ENCODE assay signal across 25 cellular contexts in the genomic region with DNA sequence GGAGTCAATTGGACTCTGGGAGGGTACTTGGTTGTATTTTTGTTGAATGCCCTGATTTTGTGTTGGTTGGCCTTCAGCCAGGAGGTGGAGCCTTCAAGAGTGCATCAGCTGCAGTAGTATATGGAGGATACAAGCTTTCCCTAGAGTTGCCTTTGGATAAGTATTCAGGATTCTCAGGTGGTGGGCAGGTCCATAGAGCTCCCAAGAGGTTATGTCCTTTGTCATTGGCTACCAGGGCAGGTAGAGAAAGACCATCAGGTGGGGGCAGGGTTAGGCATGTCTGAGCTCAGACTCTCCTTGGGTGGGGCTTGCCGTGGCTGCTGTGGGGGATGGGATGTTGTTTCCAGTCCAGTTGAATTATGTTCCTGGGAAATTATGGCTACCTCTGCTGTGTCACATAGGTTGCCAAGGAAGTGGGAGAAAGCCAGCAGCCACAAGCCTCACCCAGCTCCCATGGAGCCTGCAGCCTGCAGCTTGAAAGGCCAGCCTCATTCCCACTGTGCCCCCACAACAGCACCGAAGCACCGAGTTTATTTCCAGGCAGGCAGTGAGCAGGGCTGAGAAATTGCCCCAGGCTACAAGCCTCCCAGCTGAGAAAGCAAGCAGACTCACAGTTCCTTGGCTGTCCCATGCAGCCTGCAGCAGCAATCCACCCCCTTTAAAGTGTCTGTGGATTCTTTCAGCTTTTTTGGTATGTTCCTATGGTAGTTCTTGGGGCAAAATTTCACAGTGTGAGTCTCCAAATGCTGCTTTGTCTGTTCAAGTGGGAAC. TPM values are rescaled to one million over a fixed set of nuclear protein-coding genes. Genes with fewer than 3 reads are reported as not detected.
A peak's percentile ranks its signal among the peaks of the same experiment; 100 is the strongest.
DNase-seq lines count a peak whose midpoint lies in the region; ATAC-seq, FAIRE-seq and TF ChIP-seq lines count a peak whose summit lies in the region.
"Had no signal": no experiment of that assay in that cellular context is flagged by ENCODE, and none has a peak within 500 bp of the region (broad histone marks: within the 10 kb centered on the region; RNA-seq: fewer than 3 reads in every experiment).

No MANE protein-coding gene starts in this region.

- H3K79me2 ChIP-seq in keratinocyte (ENCODE audit: control insufficient read depth, insufficient read depth, low read length), result no peaks in the 10 kb centered on the region

- DNase-seq in DMS153 treated with DMSO at 0.1 percent for 48 hours (lab: John Stamatoyannopoulos, UW; ENCODE audit: unreplicated experiment) (peak; percentile 48), NCI-H146 treated with DMSO at 0.1 percent for 48 hours (lab: John Stamatoyannopoulos, UW; ENCODE audit: unreplicated experiment) (peak; percentile 85), breast epithelium (ENCODE audit: low spot score in 2 of 2) (peak in 1 of 2 donors; percentile 38), keratinocyte (ENCODE audit: low read depth, low spot score) (no peak)
- no peak for DNase-seq in stimulated activated naive B cell treated with anti-CD40 and anti-IgM and Interleukin-4, amounts not matched to agents 10 μg/mL and 1 μg/mL and 100 μg/mL, for 72 hours
- DNase-seq: activated CD4-positive, alpha-beta T cell treated with anti-CD3 and anti-CD28 coated beads for 1 hour; activated CD8-positive, alpha-beta memory T cell treated with anti-CD3 and anti-CD28 coated beads for 24 hours; activated T-cell treated with anti-CD3 and anti-CD28 coated beads, Interleukin-2, amount 50 U/mL, for 72 hours; hippocampal formation; KBM-7; kidney; MV-4-11; naive B cell; NCI-H1930; NCI-H524; pancreas; sigmoid colon had no signal

- 80% methylated on average over 1 of the region's 3 CpGs; no CpG with 5 or more reads in 1 of the 2 donors for WGBS in gastroesophageal sphincter (ENCODE audit: low coverage in 1 of 2), 2 donors

- no peaks in the 10 kb centered on the region for H3K9me1 ChIP-seq in keratinocyte (ENCODE audit: control insufficient read depth, extremely low read depth, insufficient read depth, low read length)

- H3K27ac ChIP-seq in breast epithelium (peak overlapping the region; percentile 55 to 62), keratinocyte (ENCODE audit: control insufficient read depth, insufficient read depth, low read length) (no peak overlapping the region), gastroesophageal sphincter (no peak overlapping the region)
- H3K27ac ChIP-seq: BLaER1 treated with 17β-estradiol and CSF1 and Interleukin-3, amounts not matched to agents 10 nM and 100 nM; pancreas; sigmoid colon had no signal

- TF ChIP-seq POLR2A in breast epithelium (IDR thresholded peaks at IDR 0.05) (no peak), gastroesophageal sphincter (IDR thresholded peaks at IDR 0.05) (no peak)

- ATAC-seq in HG03135 (IDR thresholded peaks at IDR 0.05; ENCODE audit: unreplicated experiment) (no peak), gastroesophageal sphincter (no peak), HG02885 (IDR thresholded peaks at IDR 0.05; ENCODE audit: poor library complexity, unreplicated experiment) (no peak)
- no peak for ATAC-seq in stimulated activated naive B cell treated with anti-CD40 and anti-IgM and Interleukin-4, amounts not matched to agents 10 μg/mL and 1 μg/mL and 100 μg/mL, for 72 hours (replicated peaks)
- ATAC-seq: activated naive CD4-positive, alpha-beta T cell treated with anti-CD3 and anti-CD28 coated beads, Interleukin-2, amount 50 U/mL, for 72 hours; activated T-cell treated with anti-CD3 and anti-CD28 coated beads, Interleukin-2, amount 50 U/mL, for 72 hours; pancreas had no signal

- H3K9me3 ChIP-seq in breast epithelium (no peaks in the 10 kb centered on the region), keratinocyte (ENCODE audit: control insufficient read depth, low read depth, low read length) (no peaks in the 10 kb centered on the region), gastroesophageal sphincter (no peaks in the 10 kb centered on the region)
- H3K9me3 ChIP-seq: BLaER1 treated with 17β-estradiol and CSF1 and Interleukin-3, amounts not matched to agents 10 nM and 100 nM; pancreas; sigmoid colon had no signal

- H3K9me3 Mint-ChIP-seq in stimulated activated naive B cell treated with anti-CD40 and anti-IgM and Interleukin-4, amounts not matched to agents 10 μg/mL and 1 μg/mL and 100 μg/mL, for 72 hours, result peaks cover 5 to 6% of the 10 kb centered on the region in 2 donors

- H3K27ac Mint-ChIP-seq in stimulated activated naive B cell treated with anti-CD40 and anti-IgM and Interleukin-4, amounts not matched to agents 10 μg/mL and 1 μg/mL and 100 μg/mL, for 72 hours, result no peak overlapping the region
- H3K27ac Mint-ChIP-seq: activated naive CD4-positive, alpha-beta T cell treated with anti-CD3 and anti-CD28 coated beads, Interleukin-2, amount 50 U/mL, for 72 hours; activated T-cell treated with anti-CD3 and anti-CD28 coated beads, Interleukin-2, amount 50 U/mL, for 72 hours; memory B cell had no signal

- H2AFZ ChIP-seq in keratinocyte (ENCODE audit: control insufficient read depth, low read length), result peak overlapping the region; percentile 58

- no peaks in the 10 kb centered on the region for H3K36me3 ChIP-seq in breast epithelium
- no peaks in the 10 kb centered on the region for H3K36me3 ChIP-seq in keratinocyte (ENCODE audit: control insufficient read depth in 2 of 2, extremely low read depth in 1 of 2, insufficient read depth in 2 of 2, low read length in 2 of 2)
- H3K36me3 ChIP-seq in gastroesophageal sphincter, result no peaks in the 10 kb centered on the region
- H3K36me3 ChIP-seq: BLaER1 treated with 17β-estradiol and CSF1 and Interleukin-3, amounts not matched to agents 10 nM and 100 nM; pancreas; sigmoid colon had no signal

- H3K9ac ChIP-seq in keratinocyte (ENCODE audit: control insufficient read depth, extremely low read depth, insufficient read depth, low read length), result no peak overlapping the region
- H3K9ac ChIP-seq: BLaER1 treated with 17β-estradiol and CSF1 and Interleukin-3, amounts not matched to agents 10 nM and 100 nM had no signal

- H3K4me1 ChIP-seq in breast epithelium, result no peaks in the 10 kb centered on the region
- H3K4me1 ChIP-seq in keratinocyte (ENCODE audit: control insufficient read depth, extremely low read depth, insufficient read depth, low read length), result peaks cover 8% of the 10 kb centered on the region
- H3K4me1 ChIP-seq in gastroesophageal sphincter, result no peaks in the 10 kb centered on the region
- H3K4me1 ChIP-seq: BLaER1 treated with 17β-estradiol and CSF1 and Interleukin-3, amounts not matched to agents 10 nM and 100 nM; pancreas; sigmoid colon had no signal

- no peaks in the 10 kb centered on the region for H3K36me3 Mint-ChIP-seq in stimulated activated naive B cell treated with anti-CD40 and anti-IgM and Interleukin-4, amounts not matched to agents 10 μg/mL and 1 μg/mL and 100 μg/mL, for 72 hours
- H3K36me3 Mint-ChIP-seq: memory B cell, naive B cell had no signal

- no peak for TF ChIP-seq EP300 in gastroesophageal sphincter (IDR thresholded peaks at IDR 0.05)

- no peak for FAIRE-seq in keratinocyte (lab: Jason Lieb, UNC)
- FAIRE-seq: astrocyte, endometrium, kidney, pancreas had no signal

- no peak for TF ChIP-seq CTCF in breast epithelium (IDR thresholded peaks at IDR 0.05)
- no peak for TF ChIP-seq CTCF in keratinocyte (optimal IDR thresholded peaks at IDR 0.05 in 1 of 3, IDR thresholded peaks at IDR 0.05 in 1 of 3, conservative IDR thresholded peaks at IDR 0.05 in 1 of 3; ENCODE audit: extremely low read depth in 1 of 3, insufficient read depth in 2 of 3, low read length in 3 of 3)
- TF ChIP-seq CTCF in gastroesophageal sphincter (IDR thresholded peaks at IDR 0.05), result no peak

- no peaks in the 10 kb centered on the region for H4K20me1 ChIP-seq in keratinocyte (ENCODE audit: control insufficient read depth, extremely low read depth, insufficient read depth, low read length)
- H4K20me1 ChIP-seq: BLaER1 treated with 17β-estradiol and CSF1 and Interleukin-3, amounts not matched to agents 10 nM and 100 nM had no signal

- dilution Hi-C loops in keratinocyte (cut with MboI; ENCODE audit: extremely low pct_ligation_motif_present, low sequenced_read_pairs), result no loop called here

- intact Hi-C loops in breast epithelium (cut with DNase I; ENCODE audit: low total_unique reads), result no loop called here

- H3K4me2 ChIP-seq in keratinocyte (ENCODE audit: control insufficient read depth, extremely low read depth, insufficient read depth, low read depth, low read length), result peak overlapping the region; percentile 60
- H3K4me2 ChIP-seq: BLaER1 treated with 17β-estradiol and CSF1 and Interleukin-3, amounts not matched to agents 10 nM and 100 nM had no signal

- no peaks in the 10 kb centered on the region for H3K27me3 Mint-ChIP-seq in stimulated activated naive B cell treated with anti-CD40 and anti-IgM and Interleukin-4, amounts not matched to agents 10 μg/mL and 1 μg/mL and 100 μg/mL, for 72 hours
- H3K27me3 Mint-ChIP-seq: memory B cell, naive B cell had no signal

- H3K27me3 ChIP-seq in breast epithelium, result no peaks in the 10 kb centered on the region
- no peaks in the 10 kb centered on the region for H3K27me3 ChIP-seq in keratinocyte (ENCODE audit: control insufficient read depth, extremely low read depth, insufficient read depth, low read length)
- no peaks in the 10 kb centered on the region for H3K27me3 ChIP-seq in gastroesophageal sphincter
- H3K27me3 ChIP-seq: BLaER1 treated with 17β-estradiol and CSF1 and Interleukin-3, amounts not matched to agents 10 nM and 100 nM; pancreas; sigmoid colon had no signal

- no peak overlapping the region for H3K4me3 Mint-ChIP-seq in stimulated activated naive B cell treated with anti-CD40 and anti-IgM and Interleukin-4, amounts not matched to agents 10 μg/mL and 1 μg/mL and 100 μg/mL, for 72 hours
- H3K4me3 Mint-ChIP-seq: activated T-cell treated with anti-CD3 and anti-CD28 coated beads, Interleukin-2, amount 50 U/mL, for 72 hours; memory B cell had no signal

- peak overlapping the region in 1 of 3 donors; percentile 15 for H3K4me3 ChIP-seq in breast epithelium
- no peak overlapping the region for H3K4me3 ChIP-seq in keratinocyte (ENCODE audit: control insufficient read depth in 2 of 3, extremely low read depth in 1 of 3, insufficient read depth in 2 of 3, low read depth in 1 of 3, low read length in 3 of 3)
- H3K4me3 ChIP-seq in gastroesophageal sphincter, result no peak overlapping the region
- H3K4me3 ChIP-seq: BLaER1 treated with 17β-estradiol and CSF1 and Interleukin-3, amounts not matched to agents 10 nM and 100 nM; pancreas; sigmoid colon had no signal

- H3K4me1 Mint-ChIP-seq in stimulated activated naive B cell treated with anti-CD40 and anti-IgM and Interleukin-4, amounts not matched to agents 10 μg/mL and 1 μg/mL and 100 μg/mL, for 72 hours, result no peaks in the 10 kb centered on the region
- H3K4me1 Mint-ChIP-seq: memory B cell, naive B cell had no signal

RNA-seq across cellular contexts. Expression of a gene that starts 38.6 kb away (rescaled TPM):
- total RNA-seq in breast epithelium (1 to 10 TPM in 2 of 3 donors, not detected in 1; 1.6 to 8.5 TPM), gastroesophageal sphincter (1 to 10 TPM in 2 of 4 donors, under 1 TPM in 2; 0.62 to 7.2 (median 0.95) TPM)
- under 0.01 to 0.07 TPM (median 0.03 TPM) in 3 replicates for polyA plus RNA-seq in keratinocyte
- polyA plus RNA-seq in keratinocyte (2011; ENCODE audit: low read depth), result not detected
- polyA plus RNA-seq in keratinocyte (2011; cell fraction: cytosol; rRNA removed), result 0.03 and 0.07 TPM in 2 replicates
- polyA plus RNA-seq in keratinocyte (2011; cell fraction: nucleus; rRNA removed), result 0.04 and 0.05 TPM in 2 replicates
- 0.03 TPM in 1 of 2 replicates, not detected in the other for polyA plus RNA-seq in keratinocyte (2012; ENCODE audit: low replicate concordance)
- 0.10 TPM in 1 of 3 replicates, not detected in the others for polyA minus RNA-seq in keratinocyte
- polyA minus RNA-seq in keratinocyte (2011; cell fraction: cytosol; rRNA and poly(A)+ RNA removed), result not detected
- not detected in 2 replicates for polyA minus RNA-seq in keratinocyte (2011; cell fraction: nucleus; rRNA and poly(A)+ RNA removed)
- total RNA-seq: activated naive CD4-positive, alpha-beta T cell treated with anti-CD3 and anti-CD28 coated beads, Interleukin-2, amount 50 U/mL, for 72 hours; activated T-cell treated with anti-CD3 and anti-CD28 coated beads, Interleukin-2, amount 50 U/mL, for 72 hours had no signal

Comparison
In these comparisons a context has a peak if more than half of its experiments do, and no peak if none do; other contexts are left out.
1. DNase-seq: peak in DMS153 treated with DMSO at 0.1 percent for 48 hours (single experiment) and NCI-H146 treated with DMSO at 0.1 percent for 48 hours (single experiment); none in keratinocyte (single experiment) and stimulated activated naive B cell treated with anti-CD40 and anti-IgM and Interleukin-4, amounts not matched to agents 10 μg/mL and 1 μg/mL and 100 μg/mL, for 72 hours (single experiment).
2. H3K27ac ChIP-seq: peak in breast epithelium (2 of 2); none in keratinocyte (single experiment) and gastroesophageal sphincter (0 of 4).